In genomic region chrX:49291615-49292337, GRCh38 we compare ENCODE assay signal across 8 cellular contexts. TPM values are rescaled to one million over a fixed set of nuclear protein-coding genes. Genes with fewer than 3 reads are reported as not detected.
DNase-seq lines count a peak whose midpoint lies in the region; ATAC-seq and TF ChIP-seq lines count a peak whose summit lies in the region.

No MANE protein-coding gene starts in this region.

- no peak overlapping the region for H3K27ac ChIP-seq in RWPE2 (ENCODE audit: poor library complexity, severe bottlenecking)
- H3K27ac ChIP-seq in cardiac muscle cell, result no peak overlapping the region

- no peaks in the 10 kb centered on the region for H3K27me3 ChIP-seq in GM06990 (replicated peaks; ENCODE audit: control insufficient read depth, insufficient read depth, low read length)
- H3K27me3 ChIP-seq in RWPE2 (ENCODE audit: insufficient read depth, poor library complexity, severe bottlenecking), result no peaks in the 10 kb centered on the region
- H3K27me3 ChIP-seq in cardiac muscle cell, result no peaks in the 10 kb centered on the region

- peak; percentile 63 for ATAC-seq in HG03175 (IDR thresholded peaks at IDR 0.05; ENCODE audit: unreplicated experiment)
- ATAC-seq in RWPE2 (ENCODE audit: low read depth), result peak; percentile 68
- no peak for ATAC-seq in HG03457 (IDR thresholded peaks at IDR 0.05; ENCODE audit: unreplicated experiment)

- H3K9me3 ChIP-seq in RWPE2 (ENCODE audit: severe bottlenecking) (no peaks in the 10 kb centered on the region), cardiac muscle cell (ENCODE audit: low read depth) (no peaks in the 10 kb centered on the region)

- H3K4me1 ChIP-seq in RWPE2 (ENCODE audit: insufficient read depth, poor library complexity, severe bottlenecking) (no peaks in the 10 kb centered on the region), cardiac muscle cell (ENCODE audit: low read depth) (no peaks in the 10 kb centered on the region)

- peak; percentile 68 for TF ChIP-seq CTCF in GM06990 (IDR thresholded peaks at IDR 0.05; ENCODE audit: insufficient read depth, low read length, poor library complexity, severe bottlenecking)
- TF ChIP-seq CTCF in RWPE2 (IDR thresholded peaks at IDR 0.05; ENCODE audit: poor library complexity, severe bottlenecking), result peak; percentile 47
- TF ChIP-seq CTCF in cardiac muscle cell (IDR thresholded peaks at IDR 0.05; ENCODE audit: low read depth, low read length), result peak; percentile 64
- TF ChIP-seq CTCF in retinal pigment epithelial cell (conservative IDR thresholded peaks at IDR 0.05; ENCODE audit: low read depth, low read length), result peak; percentile 68

- H3K36me3 ChIP-seq in GM06990 (ENCODE audit: control insufficient read depth, insufficient read depth, low read length), result no peaks in the 10 kb centered on the region
- H3K36me3 ChIP-seq in RWPE2 (ENCODE audit: low read depth), result no peaks in the 10 kb centered on the region
- H3K36me3 ChIP-seq in cardiac muscle cell, result no peaks in the 10 kb centered on the region

- H3K4me3 ChIP-seq in GM06990 (replicated peaks; ENCODE audit: low read depth, low read length) (no peak overlapping the region), RWPE2 (ENCODE audit: severe bottlenecking) (no peak overlapping the region), cardiac muscle cell (no peak overlapping the region), retinal pigment epithelial cell (ENCODE audit: low read length) (no peak overlapping the region)

- DNase-seq in GM06990 (ENCODE audit: extremely low read depth, insufficient read length) (peak; percentile 21), RWPE2 (ENCODE audit: low spot score) (no peak), cardiac muscle cell (ENCODE audit: low read depth in 1 of 2, low spot score in 1 of 2) (peak; percentile 61 to 70), retinal pigment epithelial cell (ENCODE audit: low read depth) (no peak), DMS153 treated with DMSO at 0.1 percent for 48 hours (lab: John Stamatoyannopoulos, UW; ENCODE audit: unreplicated experiment) (no peak)
- DNase-seq in activated naive CD4-positive, alpha-beta T cell (lab: John Stamatoyannopoulos, UW), result peak; percentile 18 to 53 (median 48)

RNA-seq across cellular contexts. Expression of gene GAGE10, which starts 11.7 kb away (rescaled TPM):
- not detected in 2 replicates for total RNA-seq in cardiac muscle cell
- polyA plus RNA-seq in cardiac muscle cell, result 1.0 TPM in 1 of 2 replicates, not detected in the other

RNA-seq across cellular contexts. Expression of gene PPP1R3F, which starts 22.2 kb away (rescaled TPM):
- 32.6 and 36.0 TPM in 2 replicates for total RNA-seq in cardiac muscle cell
- polyA plus RNA-seq in cardiac muscle cell, result 24.4 and 28.3 TPM in 2 replicates

RNA-seq across cellular contexts. Expression of gene FOXP3, which starts 27.3 kb away (rescaled TPM):
- 0.07 and 0.18 TPM in 2 replicates for total RNA-seq in cardiac muscle cell
- 0.59 TPM in 1 of 2 replicates, not detected in the other for polyA plus RNA-seq in cardiac muscle cell

RNA-seq across cellular contexts. Expression of gene GAGE12J, which starts 30.1 kb away (rescaled TPM):
- total RNA-seq in cardiac muscle cell, result not detected in 2 replicates
- not detected in 2 replicates for polyA plus RNA-seq in cardiac muscle cell

RNA-seq across cellular contexts. Expression of gene GAGE13, which starts 39.6 kb away (rescaled TPM):
- total RNA-seq in cardiac muscle cell, result not detected in 2 replicates
- polyA plus RNA-seq in cardiac muscle cell, result 0.38 TPM in 1 of 2 replicates, not detected in the other

Comparison
In these comparisons a context has a peak if more than half of its experiments do, and no peak if none do; other contexts are left out.
1. DNase-seq: peak in GM06990 (single experiment), activated naive CD4-positive, alpha-beta T cell (4 of 4) and cardiac muscle cell (2 of 2); none in RWPE2 (single experiment), retinal pigment epithelial cell (single experiment) and DMS153 treated with DMSO at 0.1 percent for 48 hours (single experiment).
2. Peak in every context shown above with its lines, with median percentiles within 50 percentile points of each other: CTCF ChIP-seq.